ENCODE assay signal across 1 cellular context in the genomic region with DNA sequence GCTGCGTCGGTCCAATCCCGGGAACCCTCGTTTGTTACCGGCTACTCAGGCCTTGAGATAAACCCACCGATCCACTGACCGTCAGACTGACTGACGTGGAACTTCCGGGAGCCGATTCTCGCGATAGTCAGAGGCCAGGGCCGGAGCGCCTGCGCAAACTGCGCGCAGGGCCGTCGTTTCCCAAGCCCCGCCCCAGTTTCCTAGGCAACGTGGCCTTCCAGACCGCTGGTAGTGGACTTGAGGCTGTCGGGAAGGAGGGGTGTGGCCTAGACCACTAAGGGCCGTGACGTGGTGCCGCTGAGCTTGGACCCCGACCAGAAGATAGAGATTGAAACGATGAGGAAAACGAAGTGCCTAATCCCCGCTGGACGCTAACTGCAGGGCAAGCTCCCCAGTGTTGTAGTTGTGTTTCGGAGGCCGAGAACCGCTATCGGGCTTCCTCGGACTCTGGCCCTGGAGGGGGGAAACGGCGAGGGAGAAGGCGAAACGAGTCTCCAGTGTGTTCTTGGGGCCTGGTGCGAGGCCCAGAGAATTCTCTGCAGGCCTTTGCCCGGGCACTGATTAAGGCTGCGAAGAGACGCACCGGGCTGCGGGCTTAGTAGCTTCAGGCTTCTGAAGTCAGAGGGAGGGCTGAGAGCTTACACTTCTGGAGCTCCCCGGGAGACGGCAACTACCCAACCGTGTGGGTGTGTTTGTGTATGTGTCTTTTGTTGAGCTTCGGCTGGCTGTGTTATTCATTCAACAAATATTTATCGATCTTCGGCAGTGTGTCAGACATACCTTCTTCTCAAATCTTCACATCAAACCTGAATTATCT.
A peak's percentile ranks its signal among the peaks of the same experiment; 100 is the strongest.
TF ChIP-seq lines count a peak whose summit lies in the region.

Gene COPB2, minus strand, starts transcription at position 96 of the 817 bp plus-strand sequence. CDS start 97 bp downstream, outside the sequence.

TF ChIP-seq in K562, 482 proteins besides CTCF, POLR2A, EP300 and RAD21 (continued from another document and continues in another):
- TF ChIP-seq, protein P1, sequence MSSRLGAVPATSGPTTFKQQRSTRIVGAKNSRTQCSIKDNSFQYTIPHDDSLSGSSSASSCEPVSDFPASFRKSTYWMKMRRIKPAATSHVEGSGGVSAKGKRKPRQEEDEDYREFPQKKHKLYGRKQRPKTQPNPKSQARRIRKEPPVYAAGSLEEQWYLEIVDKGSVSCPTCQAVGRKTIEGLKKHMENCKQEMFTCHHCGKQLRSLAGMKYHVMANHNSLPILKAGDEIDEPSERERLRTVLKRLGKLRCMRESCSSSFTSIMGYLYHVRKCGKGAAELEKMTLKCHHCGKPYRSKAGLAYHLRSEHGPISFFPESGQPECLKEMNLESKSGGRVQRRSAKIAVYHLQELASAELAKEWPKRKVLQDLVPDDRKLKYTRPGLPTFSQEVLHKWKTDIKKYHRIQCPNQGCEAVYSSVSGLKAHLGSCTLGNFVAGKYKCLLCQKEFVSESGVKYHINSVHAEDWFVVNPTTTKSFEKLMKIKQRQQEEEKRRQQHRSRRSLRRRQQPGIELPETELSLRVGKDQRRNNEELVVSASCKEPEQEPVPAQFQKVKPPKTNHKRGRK (tag; IDR thresholded peaks at IDR 0.05), result no peak
- TF ChIP-seq ARID2 (IDR thresholded peaks at IDR 0.05) (no peak), NUFIP1 (IDR thresholded peaks at IDR 0.05; ENCODE audit: partially characterized antibody) (no peak), XRCC3 (IDR thresholded peaks at IDR 0.05) (no peak), GTF2E2 (tag; IDR thresholded peaks at IDR 0.05) (no peak), CREB3L1 (IDR thresholded peaks at IDR 0.05; ENCODE audit: borderline replicate concordance, low read depth) (peak; percentile 100), MYNN (IDR thresholded peaks at IDR 0.05) (no peak), MYNN (CRISPR knock-in tag; IDR thresholded peaks at IDR 0.05) (no peak), PML (IDR thresholded peaks at IDR 0.05; ENCODE audit: low read length) (peak; percentile 70; the same call in 1 of the 2 replicates), SMAD2 (IDR thresholded peaks at IDR 0.05; ENCODE audit: low read depth, low read length) (no peak), TCF3 (CRISPR knock-in tag; IDR thresholded peaks at IDR 0.05) (no peak), SMARCC2 (IDR thresholded peaks at IDR 0.05; ENCODE audit: low read depth) (no peak), BCL6 (CRISPR knock-in tag; IDR thresholded peaks at IDR 0.05) (no peak), ZNF253 (CRISPR knock-in tag; conservative IDR thresholded peaks at IDR 0.05) (no peak), SREBF2 (CRISPR knock-in tag; IDR thresholded peaks at IDR 0.05) (no peak), ZNF830 (CRISPR knock-in tag; IDR thresholded peaks at IDR 0.05) (no peak), DPF2 (IDR thresholded peaks at IDR 0.05) (0 out of 2 replicates have a peak, but pooled peaks have one; percentile 32), NEUROD1 (IDR thresholded peaks at IDR 0.05; ENCODE audit: borderline replicate concordance, low read depth, low read length, partially characterized antibody) (peak; percentile 62), PYGO2 (tag; IDR thresholded peaks at IDR 0.05) (no peak), CREB1 (IDR thresholded peaks at IDR 0.05) (peak; percentile 69), CREB1 (CRISPR knock-in tag; IDR thresholded peaks at IDR 0.05) (peak; percentile 89), ZNF707 (CRISPR knock-in tag; conservative IDR thresholded peaks at IDR 0.05) (no peak), RUNX1 (IDR thresholded peaks at IDR 0.05; ENCODE audit: low read depth) (no peak), MITF (IDR thresholded peaks at IDR 0.05) (no peak), TCFL5 (CRISPR knock-in tag; conservative IDR thresholded peaks at IDR 0.05) (no peak), GTF2F1 (IDR thresholded peaks at IDR 0.05; ENCODE audit: low read depth, low read length) (no peak), HSF4 (CRISPR knock-in tag; IDR thresholded peaks at IDR 0.05; ENCODE audit: borderline replicate concordance) (no peak), USF1 (CRISPR knock-in tag; IDR thresholded peaks at IDR 0.05) (no peak), HDAC8 (tag; IDR thresholded peaks at IDR 0.05) (no peak), FOXA3 (CRISPR knock-in tag; conservative IDR thresholded peaks at IDR 0.05 in 1 of 2, IDR thresholded peaks at IDR 0.05 in 1 of 2) (no peak), MEF2D (tag; conservative IDR thresholded peaks at IDR 0.05; ENCODE audit: low read depth) (no peak), NR2C1 (IDR thresholded peaks at IDR 0.05) (no peak), NR2C1 (tag; IDR thresholded peaks at IDR 0.05) (no peak), HDGF (IDR thresholded peaks at IDR 0.05) (no peak), ZNF436 (CRISPR knock-in tag; IDR thresholded peaks at IDR 0.05) (no peak), GTF2A2 (tag; IDR thresholded peaks at IDR 0.05) (no peak), MTF1 (CRISPR knock-in tag; IDR thresholded peaks at IDR 0.05; ENCODE audit: borderline replicate concordance) (no peak), NELFE (IDR thresholded peaks at IDR 0.05; ENCODE audit: insufficient read depth, insufficient read length) (no peak), ZNF24 (IDR thresholded peaks at IDR 0.05) (no peak), CBX8 (IDR thresholded peaks at IDR 0.05; ENCODE audit: borderline replicate concordance, extremely low read depth, low read depth, low read length, poor library complexity, severe bottlenecking) (no peak), ZNF551 (CRISPR knock-in tag; IDR thresholded peaks at IDR 0.05) (no peak), ZNF668 (CRISPR knock-in tag; IDR thresholded peaks at IDR 0.05) (no peak), FIP1L1 (IDR thresholded peaks at IDR 0.05; ENCODE audit: low read depth, low read length, poor library complexity, severe bottlenecking) (no peak), MXI1 (IDR thresholded peaks at IDR 0.05; ENCODE audit: low read depth, low read length) (peak; percentile 82; the same call in 1 of the 2 replicates), ZBTB17 (CRISPR knock-in tag; IDR thresholded peaks at IDR 0.05) (peak; percentile 84; the same call in 1 of the 2 replicates), RBM14 (IDR thresholded peaks at IDR 0.05; ENCODE audit: borderline replicate concordance, insufficient read depth, low read depth, low read length) (no peak), NCOA2 (IDR thresholded peaks at IDR 0.05; ENCODE audit: partially characterized antibody in 2 of 2) (no peak), RAD51 (IDR thresholded peaks at IDR 0.05; ENCODE audit: borderline replicate concordance, low read depth) (no peak), CC2D1A (IDR thresholded peaks at IDR 0.05) (peak; percentile 77; the same call in 1 of the 2 replicates), ZMIZ1 (IDR thresholded peaks at IDR 0.05; ENCODE audit: low read depth in 2 of 2, low read length in 2 of 2) (no peak), ZSCAN29 (IDR thresholded peaks at IDR 0.05) (no peak)
- TF ChIP-seq, protein P2, sequence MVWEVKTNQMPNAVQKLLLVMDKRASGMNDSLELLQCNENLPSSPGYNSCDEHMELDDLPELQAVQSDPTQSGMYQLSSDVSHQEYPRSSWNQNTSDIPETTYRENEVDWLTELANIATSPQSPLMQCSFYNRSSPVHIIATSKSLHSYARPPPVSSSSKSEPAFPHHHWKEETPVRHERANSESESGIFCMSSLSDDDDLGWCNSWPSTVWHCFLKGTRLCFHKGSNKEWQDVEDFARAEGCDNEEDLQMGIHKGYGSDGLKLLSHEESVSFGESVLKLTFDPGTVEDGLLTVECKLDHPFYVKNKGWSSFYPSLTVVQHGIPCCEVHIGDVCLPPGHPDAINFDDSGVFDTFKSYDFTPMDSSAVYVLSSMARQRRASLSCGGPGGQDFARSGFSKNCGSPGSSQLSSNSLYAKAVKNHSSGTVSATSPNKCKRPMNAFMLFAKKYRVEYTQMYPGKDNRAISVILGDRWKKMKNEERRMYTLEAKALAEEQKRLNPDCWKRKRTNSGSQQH (CRISPR knock-in tag; IDR thresholded peaks at IDR 0.05), result no peak
- TF ChIP-seq, protein P3, sequence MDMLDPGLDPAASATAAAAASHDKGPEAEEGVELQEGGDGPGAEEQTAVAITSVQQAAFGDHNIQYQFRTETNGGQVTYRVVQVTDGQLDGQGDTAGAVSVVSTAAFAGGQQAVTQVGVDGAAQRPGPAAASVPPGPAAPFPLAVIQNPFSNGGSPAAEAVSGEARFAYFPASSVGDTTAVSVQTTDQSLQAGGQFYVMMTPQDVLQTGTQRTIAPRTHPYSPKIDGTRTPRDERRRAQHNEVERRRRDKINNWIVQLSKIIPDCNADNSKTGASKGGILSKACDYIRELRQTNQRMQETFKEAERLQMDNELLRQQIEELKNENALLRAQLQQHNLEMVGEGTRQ (CRISPR knock-in tag; IDR thresholded peaks at IDR 0.05), result no peak
- TF ChIP-seq, protein P4, sequence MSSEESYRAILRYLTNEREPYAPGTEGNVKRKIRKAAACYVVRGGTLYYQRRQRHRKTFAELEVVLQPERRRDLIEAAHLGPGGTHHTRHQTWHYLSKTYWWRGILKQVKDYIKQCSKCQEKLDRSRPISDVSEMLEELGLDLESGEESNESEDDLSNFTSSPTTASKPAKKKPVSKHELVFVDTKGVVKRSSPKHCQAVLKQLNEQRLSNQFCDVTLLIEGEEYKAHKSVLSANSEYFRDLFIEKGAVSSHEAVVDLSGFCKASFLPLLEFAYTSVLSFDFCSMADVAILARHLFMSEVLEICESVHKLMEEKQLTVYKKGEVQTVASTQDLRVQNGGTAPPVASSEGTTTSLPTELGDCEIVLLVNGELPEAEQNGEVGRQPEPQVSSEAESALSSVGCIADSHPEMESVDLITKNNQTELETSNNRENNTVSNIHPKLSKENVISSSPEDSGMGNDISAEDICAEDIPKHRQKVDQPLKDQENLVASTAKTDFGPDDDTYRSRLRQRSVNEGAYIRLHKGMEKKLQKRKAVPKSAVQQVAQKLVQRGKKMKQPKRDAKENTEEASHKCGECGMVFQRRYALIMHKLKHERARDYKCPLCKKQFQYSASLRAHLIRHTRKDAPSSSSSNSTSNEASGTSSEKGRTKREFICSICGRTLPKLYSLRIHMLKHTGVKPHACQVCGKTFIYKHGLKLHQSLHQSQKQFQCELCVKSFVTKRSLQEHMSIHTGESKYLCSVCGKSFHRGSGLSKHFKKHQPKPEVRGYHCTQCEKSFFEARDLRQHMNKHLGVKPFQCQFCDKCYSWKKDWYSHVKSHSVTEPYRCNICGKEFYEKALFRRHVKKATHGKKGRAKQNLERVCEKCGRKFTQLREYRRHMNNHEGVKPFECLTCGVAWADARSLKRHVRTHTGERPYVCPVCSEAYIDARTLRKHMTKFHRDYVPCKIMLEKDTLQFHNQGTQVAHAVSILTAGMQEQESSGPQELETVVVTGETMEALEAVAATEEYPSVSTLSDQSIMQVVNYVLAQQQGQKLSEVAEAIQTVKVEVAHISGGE (CRISPR knock-in tag; IDR thresholded peaks at IDR 0.05), result no peak
- TF ChIP-seq, protein P5, sequence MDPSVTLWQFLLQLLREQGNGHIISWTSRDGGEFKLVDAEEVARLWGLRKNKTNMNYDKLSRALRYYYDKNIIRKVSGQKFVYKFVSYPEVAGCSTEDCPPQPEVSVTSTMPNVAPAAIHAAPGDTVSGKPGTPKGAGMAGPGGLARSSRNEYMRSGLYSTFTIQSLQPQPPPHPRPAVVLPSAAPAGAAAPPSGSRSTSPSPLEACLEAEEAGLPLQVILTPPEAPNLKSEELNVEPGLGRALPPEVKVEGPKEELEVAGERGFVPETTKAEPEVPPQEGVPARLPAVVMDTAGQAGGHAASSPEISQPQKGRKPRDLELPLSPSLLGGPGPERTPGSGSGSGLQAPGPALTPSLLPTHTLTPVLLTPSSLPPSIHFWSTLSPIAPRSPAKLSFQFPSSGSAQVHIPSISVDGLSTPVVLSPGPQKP (CRISPR knock-in tag; IDR thresholded peaks at IDR 0.05), result no peak
